In genomic region chr7:50092579-50093411, GRCh38 we compare ENCODE assay signal across 8 cellular contexts.
DNase-seq lines count a peak whose midpoint lies in the region; ATAC-seq and FAIRE-seq lines count a peak whose summit lies in the region.

ZPBP (minus strand) TSS chr7:50093246; CDS start chr7:50093194, 52 bp downstream.

- peak; percentile 75 for ATAC-seq in GM21423 (IDR thresholded peaks at IDR 0.05; ENCODE audit: unreplicated experiment)

- peak; percentile 24 for DNase-seq in DMS114 treated with DMSO at 0.1 percent for 48 hours (lab: John Stamatoyannopoulos, UW; ENCODE audit: unreplicated experiment)
- DNase-seq in HTR-8/SVneo (ENCODE audit: insufficient read length, low spot score), result peak; percentile 3
- DNase-seq in RCC 7860 (ENCODE audit: low spot score), result peak; percentile 22
- peak; percentile 67 for DNase-seq in activated naive CD4-positive, alpha-beta T cell treated with Interleukin-2 at 50 U/mL for 16 hours
- peak in 30 of 42 donors; percentile 5 to 66 (median 35) for DNase-seq in head of caudate nucleus
- DNase-seq in putamen (ENCODE audit: low spot score), result peak; percentile 56
- DNase-seq in NCI-H128 (lab: John Stamatoyannopoulos, UW; ENCODE audit: unreplicated experiment), result no peak

- intact Hi-C loops in head of caudate nucleus (cut with DNase I), result no loop called here

- FAIRE-seq in HTR-8/SVneo (lab: Jason Lieb, UNC) (no peak), RCC 7860 (lab: Jason Lieb, UNC) (peak; percentile 75)
